Comparison of ENCODE assay signal across 10 cellular contexts in the genomic region with DNA sequence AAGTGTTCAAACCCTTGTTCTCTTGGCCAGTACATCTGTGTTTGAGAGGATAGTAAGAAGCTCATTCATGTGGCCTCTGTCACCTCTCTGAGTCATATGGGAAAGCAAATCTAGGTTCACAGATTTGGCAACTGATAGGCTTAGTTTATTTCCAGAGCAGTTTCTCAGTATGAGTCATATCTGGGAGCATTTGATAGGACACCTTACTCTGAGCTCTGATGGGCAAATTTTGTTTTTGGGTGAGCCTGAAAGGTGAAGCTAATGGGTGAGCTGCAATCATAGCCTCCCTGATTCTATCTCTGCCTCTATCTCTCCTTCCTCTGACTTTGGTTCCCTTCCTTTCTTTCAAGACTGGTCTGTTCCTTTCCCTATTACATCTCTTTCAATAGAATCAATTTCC.
A peak's percentile ranks its signal among the peaks of the same experiment; 100 is the strongest.
DNase-seq lines count a peak whose midpoint lies in the region; ATAC-seq and TF ChIP-seq lines count a peak whose summit lies in the region.
"Had no signal": no experiment of that assay in that cellular context is flagged by ENCODE, and none has a peak within 500 bp of the region (broad histone marks: within the 10 kb centered on the region; RNA-seq: fewer than 3 reads in every experiment).

No MANE protein-coding gene starts in this region.

- H3K56ac ChIP-seq in mesendoderm (ENCODE audit: low read length) = no peak overlapping the region

- H3K4me2 ChIP-seq in mesendoderm (ENCODE audit: low read length) = no peak overlapping the region

- H3K36me3 ChIP-seq in mesendoderm (ENCODE audit: control insufficient read depth, insufficient read depth, low read length) (no peaks in the 10 kb centered on the region), body of pancreas (replicated peaks in 1 of 2; ENCODE audit: insufficient read depth in 1 of 2, low read depth in 2 of 2) (no peaks in the 10 kb centered on the region)
- H3K36me3 ChIP-seq: right lobe of liver had no signal

- H3K36me3 Mint-ChIP-seq in activated CD8-positive, alpha-beta memory T cell treated with anti-CD3 and anti-CD28 coated beads, Interleukin-2, amount 10 ng/mL, durations not matched to agents 7 days and 5 days = peaks cover 10% of the 10 kb centered on the region
- no peaks in the 10 kb centered on the region for H3K36me3 Mint-ChIP-seq in T-helper 2 cell treated with Interferon-gamma antibody and Interleukin-4, amounts not matched to agents 5 μg/mL and 100 μg/mL, for 36 hours (ENCODE audit: low read depth)

- no peak overlapping the region for H2BK120ac ChIP-seq in mesendoderm (ENCODE audit: low read depth, low read length)

- no peaks in the 10 kb centered on the region for H3K9me3 ChIP-seq in body of pancreas
- H3K9me3 ChIP-seq: right lobe of liver had no signal

- H2BK15ac ChIP-seq in mesendoderm (replicated peaks; ENCODE audit: low read depth) = no peak overlapping the region

- no peak overlapping the region for H3K23ac ChIP-seq in mesendoderm (ENCODE audit: low read length)

- TF ChIP-seq POLR2A in body of pancreas (IDR thresholded peaks at IDR 0.05) = no peak

- TF ChIP-seq CTCF in dorsolateral prefrontal cortex (IDR thresholded peaks at IDR 0.05 in 54 of 56, conservative IDR thresholded peaks at IDR 0.05 in 2 of 56; ENCODE audit: low read depth in 1 of 56, partially characterized antibody in 56 of 56) (no peak), body of pancreas (IDR thresholded peaks at IDR 0.05) (no peak)

- H3K27me3 Mint-ChIP-seq in activated CD8-positive, alpha-beta memory T cell treated with anti-CD3 and anti-CD28 coated beads, Interleukin-2, amount 10 ng/mL, durations not matched to agents 7 days and 5 days = peaks cover 26% of the 10 kb centered on the region
- peaks cover 38% of the 10 kb centered on the region for H3K27me3 Mint-ChIP-seq in T-helper 2 cell treated with Interferon-gamma antibody and Interleukin-4, amounts not matched to agents 5 μg/mL and 100 μg/mL, for 36 hours (ENCODE audit: low read depth)
- H3K27me3 Mint-ChIP-seq: B cell had no signal

- H3K18ac ChIP-seq in mesendoderm (ENCODE audit: low read length) = no peak overlapping the region

- intact Hi-C loops in dorsolateral prefrontal cortex (cut with DNase I) (no loop called here), body of pancreas (cut with DNase I) (no loop called here)

- H3K4me1 ChIP-seq in mesendoderm (ENCODE audit: control insufficient read depth, low read depth, low read length) (no peaks in the 10 kb centered on the region), body of pancreas (no peaks in the 10 kb centered on the region)
- H3K4me1 ChIP-seq: right lobe of liver had no signal

- DNase-seq in activated CD8-positive, alpha-beta memory T cell treated with anti-CD3 and anti-CD28 coated beads, Interleukin-2, amount 10 ng/mL, durations not matched to agents 7 days and 5 days = peak; percentile 46
- DNase-seq in activated CD8-positive, alpha-beta memory T cell treated with anti-CD3 and anti-CD28 coated beads, Interleukin-2, amount 50 U/mL, for 48 hours = no peak
- DNase-seq in T-helper 2 cell treated with Interferon-gamma antibody and Interleukin-4, amounts not matched to agents 5 μg/mL and 100 μg/mL, for 36 hours (ENCODE audit: low spot score) = peak; percentile 50
- DNase-seq in mesendoderm (peak; percentile 52), activated gamma-delta T cell (lab: John Stamatoyannopoulos, UW) (no peak), dorsolateral prefrontal cortex (no peak), body of pancreas (no peak)
- DNase-seq: right lobe of liver had no signal

- H3K4ac ChIP-seq in mesendoderm (ENCODE audit: low read depth, low read length) = no peak overlapping the region

- H3K27ac ChIP-seq in mesendoderm (ENCODE audit: low read depth, low read length) (no peak overlapping the region), dorsolateral prefrontal cortex (no peak overlapping the region), body of pancreas (no peak overlapping the region)
- H3K27ac ChIP-seq: right lobe of liver had no signal

- H3K27ac Mint-ChIP-seq in activated CD8-positive, alpha-beta memory T cell treated with anti-CD3 and anti-CD28 coated beads, Interleukin-2, amount 10 ng/mL, durations not matched to agents 7 days and 5 days = no peak overlapping the region
- H3K27ac Mint-ChIP-seq in T-helper 2 cell treated with Interferon-gamma antibody and Interleukin-4, amounts not matched to agents 5 μg/mL and 100 μg/mL, for 36 hours = peak overlapping the region; percentile 29
- H3K27ac Mint-ChIP-seq: B cell had no signal

- no peak overlapping the region for H3K4me3 ChIP-seq in mesendoderm (ENCODE audit: low read length)
- H3K4me3 ChIP-seq in dorsolateral prefrontal cortex = no peak overlapping the region
- H3K4me3 ChIP-seq in body of pancreas = no peak overlapping the region
- H3K4me3 ChIP-seq: right lobe of liver had no signal

- H3K79me2 ChIP-seq in mesendoderm (ENCODE audit: control insufficient read depth, insufficient read depth, low read length) = no peaks in the 10 kb centered on the region

- no peak overlapping the region for H4K5ac ChIP-seq in mesendoderm (ENCODE audit: low read length)

- H3K79me1 ChIP-seq in mesendoderm (ENCODE audit: low read length) = no peaks in the 10 kb centered on the region

- CTCF ChIA-PET in activated CD8-positive, alpha-beta memory T cell treated with anti-CD3 and anti-CD28 coated beads, Interleukin-2, amount 10 ng/mL, durations not matched to agents 7 days and 5 days (lab: Charles Lee) = interaction anchor here (1.0 to 2.9 kb wide), 4 partner anchors 13 to 62 kb away, joined by 3 to 17 read pairs (median 11); no protein-coding TSS in a partner anchor

- peak; percentile 93 for ATAC-seq in activated CD8-positive, alpha-beta memory T cell treated with anti-CD3 and anti-CD28 coated beads, Interleukin-2, amount 10 ng/mL, durations not matched to agents 7 days and 5 days
- peak; percentile 93 for ATAC-seq in HG02885 (IDR thresholded peaks at IDR 0.05; ENCODE audit: poor library complexity, unreplicated experiment)
- ATAC-seq in body of pancreas = no peak

- H3K9me3 Mint-ChIP-seq in activated CD8-positive, alpha-beta memory T cell treated with anti-CD3 and anti-CD28 coated beads, Interleukin-2, amount 10 ng/mL, durations not matched to agents 7 days and 5 days (ENCODE audit: low read depth) = peaks cover 6% of the 10 kb centered on the region
- H3K9me3 Mint-ChIP-seq in T-helper 2 cell treated with Interferon-gamma antibody and Interleukin-4, amounts not matched to agents 5 μg/mL and 100 μg/mL, for 36 hours = peaks cover 6% of the 10 kb centered on the region

- H3K4me1 Mint-ChIP-seq in activated CD8-positive, alpha-beta memory T cell treated with anti-CD3 and anti-CD28 coated beads, Interleukin-2, amount 10 ng/mL, durations not matched to agents 7 days and 5 days = peaks cover 13% of the 10 kb centered on the region
- H3K4me1 Mint-ChIP-seq in T-helper 2 cell treated with Interferon-gamma antibody and Interleukin-4, amounts not matched to agents 5 μg/mL and 100 μg/mL, for 36 hours (ENCODE audit: low read depth) = peaks cover 20% of the 10 kb centered on the region
- H3K4me1 Mint-ChIP-seq: B cell had no signal

- H3K9ac ChIP-seq in mesendoderm (ENCODE audit: low read length) = no peak overlapping the region

- H3K27me3 ChIP-seq in mesendoderm (ENCODE audit: insufficient read depth, low read length, poor library complexity) (no peaks in the 10 kb centered on the region), dorsolateral prefrontal cortex (no peaks in the 10 kb centered on the region), body of pancreas (no peaks in the 10 kb centered on the region)
- H3K27me3 ChIP-seq: right lobe of liver had no signal

- H4K8ac ChIP-seq in mesendoderm (ENCODE audit: low read depth, low read length) = no peak overlapping the region

- H2AK5ac ChIP-seq in mesendoderm (ENCODE audit: low read length) = no peak overlapping the region

- H3K4me3 Mint-ChIP-seq in activated CD8-positive, alpha-beta memory T cell treated with anti-CD3 and anti-CD28 coated beads, Interleukin-2, amount 10 ng/mL, durations not matched to agents 7 days and 5 days = no peak overlapping the region
- H3K4me3 Mint-ChIP-seq in T-helper 2 cell treated with Interferon-gamma antibody and Interleukin-4, amounts not matched to agents 5 μg/mL and 100 μg/mL, for 36 hours = peak overlapping the region; percentile 47
- H3K4me3 Mint-ChIP-seq: B cell had no signal

- H2BK5ac ChIP-seq in mesendoderm (ENCODE audit: low read length) = no peak overlapping the region

Comparison
In these comparisons a context has a peak if more than half of its experiments do, and no peak if none do; other contexts are left out.
1. DNase-seq: peak in activated CD8-positive, alpha-beta memory T cell treated with anti-CD3 and anti-CD28 coated beads, Interleukin-2, amount 10 ng/mL, durations not matched to agents 7 days and 5 days (single experiment), T-helper 2 cell treated with Interferon-gamma antibody and Interleukin-4, amounts not matched to agents 5 μg/mL and 100 μg/mL, for 36 hours (single experiment) and mesendoderm (single experiment); none in activated CD8-positive, alpha-beta memory T cell treated with anti-CD3 and anti-CD28 coated beads, Interleukin-2, amount 50 U/mL, for 48 hours (single experiment), activated gamma-delta T cell (single experiment), dorsolateral prefrontal cortex (0 of 10) and body of pancreas (0 of 4).